8 cellular contexts compared by ENCODE assay signal in genomic region chr7:149713731-149714068, GRCh38. TPM values are rescaled to one million over a fixed set of nuclear protein-coding genes. Genes with fewer than 3 reads are reported as not detected.
DNase-seq lines count a peak whose midpoint lies in the region; ATAC-seq and TF ChIP-seq lines count a peak whose summit lies in the region.

No MANE protein-coding gene starts in this region.

- no peak overlapping the region for H3K4me3 ChIP-seq in CD8-positive, alpha-beta memory T cell (ENCODE audit: low read length)
- H3K4me3 ChIP-seq in Peyer's patch (peak overlapping the region in 3 of 4 donors; percentile 67 to 83 (median 77)), esophagus squamous epithelium (peak overlapping the region; percentile 50 to 74 (median 64))

- TF ChIP-seq POLR2A in Peyer's patch (IDR thresholded peaks at IDR 0.05) (no peak), esophagus squamous epithelium (IDR thresholded peaks at IDR 0.05) (no peak)

- no peak overlapping the region for H3K27ac ChIP-seq in CD8-positive, alpha-beta memory T cell (ENCODE audit: low read depth, low read length)
- H3K27ac ChIP-seq in Peyer's patch (no peak overlapping the region), esophagus squamous epithelium (no peak overlapping the region)

- H3K36me3 Mint-ChIP-seq in CD8-positive, alpha-beta memory T cell = peaks cover 3 to 11% (median 5%) of the 10 kb centered on the region in 3 donors
- peaks cover 2% of the 10 kb centered on the region for H3K36me3 Mint-ChIP-seq in progenitor cell of endocrine pancreas (ENCODE audit: insufficient read depth)

- TF ChIP-seq CTCF in Peyer's patch (IDR thresholded peaks at IDR 0.05) (no peak), esophagus squamous epithelium (IDR thresholded peaks at IDR 0.05) (no peak), progenitor cell of endocrine pancreas (IDR thresholded peaks at IDR 0.05; ENCODE audit: unreplicated experiment) (no peak)

- H3K9me3 ChIP-seq in CD8-positive, alpha-beta memory T cell (ENCODE audit: low read length) = peaks cover 8% of the 10 kb centered on the region
- H3K9me3 ChIP-seq in Peyer's patch (peaks cover 0 to 9% (median 2%) of the 10 kb centered on the region in 4 donors), esophagus squamous epithelium (peaks cover 0 to 33% (median 21%) of the 10 kb centered on the region in 3 donors)

- peak overlapping the region in 5 of 7 donors; percentile 39 to 82 (median 65) for H3K4me3 Mint-ChIP-seq in CD8-positive, alpha-beta memory T cell
- H3K4me3 Mint-ChIP-seq in progenitor cell of endocrine pancreas (ENCODE audit: low read depth) = peak overlapping the region; percentile 62

- peaks cover 0 to 2% of the 10 kb centered on the region in 2 donors for H3K27me3 Mint-ChIP-seq in CD8-positive, alpha-beta memory T cell
- H3K27me3 Mint-ChIP-seq in progenitor cell of endocrine pancreas = no peaks in the 10 kb centered on the region

- H3K9me3 Mint-ChIP-seq in CD8-positive, alpha-beta memory T cell = peaks cover 6 to 25% (median 18%) of the 10 kb centered on the region in 5 donors
- H3K9me3 Mint-ChIP-seq in progenitor cell of endocrine pancreas (ENCODE audit: low read depth) = peaks cover 18% of the 10 kb centered on the region

- POLR2A ChIA-PET in CD8-positive, alpha-beta memory T cell (lab: Charles Lee) = no interaction called here

- CTCF ChIA-PET in CD8-positive, alpha-beta memory T cell (lab: Charles Lee) = no interaction called here

- H3K27ac Mint-ChIP-seq in CD8-positive, alpha-beta memory T cell = peak overlapping the region in 1 of 8 donors; percentile 60
- H3K27ac Mint-ChIP-seq in progenitor cell of endocrine pancreas = no peak overlapping the region

- no peak for ATAC-seq in GM21619 (IDR thresholded peaks at IDR 0.05; ENCODE audit: unreplicated experiment)

- no peak for DNase-seq in CD8-positive, alpha-beta memory T cell
- DNase-seq in Peyer's patch (no peak), esophagus squamous epithelium (lab: John Stamatoyannopoulos, UW) (no peak), progenitor cell of endocrine pancreas (ENCODE audit: low spot score, unreplicated experiment) (no peak), medulla oblongata (ENCODE audit: extremely low spot score) (no peak), NCI-H2171 treated with DMSO at 0.1 percent for 48 hours (lab: John Stamatoyannopoulos, UW) (no peak), DMS 273 treated with DMSO at 0.1 percent for 48 hours (lab: John Stamatoyannopoulos, UW) (no peak)

- no peaks in the 10 kb centered on the region for H3K36me3 ChIP-seq in CD8-positive, alpha-beta memory T cell (ENCODE audit: insufficient read depth, low read length)
- H3K36me3 ChIP-seq in Peyer's patch (no peaks in the 10 kb centered on the region), esophagus squamous epithelium (no peaks in the 10 kb centered on the region)

- H3K27me3 ChIP-seq in CD8-positive, alpha-beta memory T cell (ENCODE audit: insufficient read depth, low read length, poor library complexity, severe bottlenecking) = no peaks in the 10 kb centered on the region
- no peaks in the 10 kb centered on the region for H3K27me3 ChIP-seq in Peyer's patch
- H3K27me3 ChIP-seq in esophagus squamous epithelium = no peaks in the 10 kb centered on the region

- H3K4me1 ChIP-seq in CD8-positive, alpha-beta memory T cell (ENCODE audit: insufficient read depth, low read length) = peaks cover 19% of the 10 kb centered on the region
- H3K4me1 ChIP-seq in Peyer's patch (peaks cover 0 to 18% (median 8%) of the 10 kb centered on the region in 4 donors), esophagus squamous epithelium (peaks cover 27 to 41% (median 30%) of the 10 kb centered on the region in 3 donors)

- H3K4me1 Mint-ChIP-seq in CD8-positive, alpha-beta memory T cell = peaks cover 20 to 32% (median 20%) of the 10 kb centered on the region in 3 donors
- H3K4me1 Mint-ChIP-seq in progenitor cell of endocrine pancreas (ENCODE audit: low read depth) = peaks cover 13% of the 10 kb centered on the region

- WGBS in esophagus squamous epithelium, 2 donors = 69% methylated on average over 12 of the region's 26 CpGs; no CpG with 5 or more reads in 1 of the 2 donors

- intact Hi-C loops in esophagus squamous epithelium (cut with DNase I) = no loop called here

RNA-seq across cellular contexts. Expression of gene ZNF467, which starts 59.7 kb away (rescaled TPM):
- total RNA-seq in CD8-positive, alpha-beta memory T cell = under 1 TPM in 1 of 2 experiments, not detected in 1; 0.24 TPM
- polyA plus RNA-seq in CD8-positive, alpha-beta memory T cell = 1.3 TPM
- total RNA-seq in Peyer's patch (1 to 10 TPM in 3 of 4 donors, under 1 TPM in 1; 0.35 to 4.7 (median 3.1) TPM), esophagus squamous epithelium (1 to 10 TPM; 1.2 to 4.4 (median 2.0) TPM), progenitor cell of endocrine pancreas (14.8 and 16.1 TPM in 2 replicates)
